Comparison of ENCODE assay signal across 1 cellular context in the genomic region with DNA sequence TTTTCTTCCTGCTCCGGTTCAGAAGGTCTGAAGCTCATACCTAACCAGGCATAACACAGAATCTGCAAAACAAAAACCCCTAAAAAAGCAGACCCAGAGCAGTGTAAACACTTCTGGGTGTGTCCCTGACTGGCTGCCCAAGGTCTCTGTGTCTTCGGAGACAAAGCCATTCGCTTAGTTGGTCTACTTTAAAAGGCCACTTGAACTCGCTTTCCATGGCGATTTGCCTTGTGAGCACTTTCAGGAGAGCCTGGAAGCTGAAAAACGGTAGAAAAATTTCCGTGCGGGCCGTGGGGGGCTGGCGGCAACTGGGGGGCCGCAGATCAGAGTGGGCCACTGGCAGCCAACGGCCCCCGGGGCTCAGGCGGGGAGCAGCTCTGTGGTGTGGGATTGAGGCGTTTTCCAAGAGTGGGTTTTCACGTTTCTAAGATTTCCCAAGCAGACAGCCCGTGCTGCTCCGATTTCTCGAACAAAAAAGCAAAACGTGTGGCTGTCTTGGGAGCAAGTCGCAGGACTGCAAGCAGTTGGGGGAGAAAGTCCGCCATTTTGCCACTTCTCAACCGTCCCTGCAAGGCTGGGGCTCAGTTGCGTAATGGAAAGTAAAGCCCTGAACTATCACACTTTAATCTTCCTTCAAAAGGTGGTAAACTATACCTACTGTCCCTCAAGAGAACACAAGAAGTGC.
TF ChIP-seq lines count a peak whose summit lies in the region.

No MANE protein-coding gene starts in this region.

TF ChIP-seq in K562, 482 proteins besides CTCF, POLR2A, EP300 and RAD21 (continued from another document):
- TF ChIP-seq TAL1 (IDR thresholded peaks at IDR 0.05) = no peak
- TF ChIP-seq MEF2A (IDR thresholded peaks at IDR 0.05; ENCODE audit: control insufficient read depth, low read depth, low read length) = no peak
- TF ChIP-seq, protein P1, sequence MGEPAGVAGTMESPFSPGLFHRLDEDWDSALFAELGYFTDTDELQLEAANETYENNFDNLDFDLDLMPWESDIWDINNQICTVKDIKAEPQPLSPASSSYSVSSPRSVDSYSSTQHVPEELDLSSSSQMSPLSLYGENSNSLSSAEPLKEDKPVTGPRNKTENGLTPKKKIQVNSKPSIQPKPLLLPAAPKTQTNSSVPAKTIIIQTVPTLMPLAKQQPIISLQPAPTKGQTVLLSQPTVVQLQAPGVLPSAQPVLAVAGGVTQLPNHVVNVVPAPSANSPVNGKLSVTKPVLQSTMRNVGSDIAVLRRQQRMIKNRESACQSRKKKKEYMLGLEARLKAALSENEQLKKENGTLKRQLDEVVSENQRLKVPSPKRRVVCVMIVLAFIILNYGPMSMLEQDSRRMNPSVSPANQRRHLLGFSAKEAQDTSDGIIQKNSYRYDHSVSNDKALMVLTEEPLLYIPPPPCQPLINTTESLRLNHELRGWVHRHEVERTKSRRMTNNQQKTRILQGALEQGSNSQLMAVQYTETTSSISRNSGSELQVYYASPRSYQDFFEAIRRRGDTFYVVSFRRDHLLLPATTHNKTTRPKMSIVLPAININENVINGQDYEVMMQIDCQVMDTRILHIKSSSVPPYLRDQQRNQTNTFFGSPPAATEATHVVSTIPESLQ (CRISPR knock-in tag; IDR thresholded peaks at IDR 0.05) = no peak
- TF ChIP-seq BRD4 (IDR thresholded peaks at IDR 0.05) = 0 out of 2 replicates have a peak, but pooled peaks have one; percentile 41
- TF ChIP-seq, protein P2, sequence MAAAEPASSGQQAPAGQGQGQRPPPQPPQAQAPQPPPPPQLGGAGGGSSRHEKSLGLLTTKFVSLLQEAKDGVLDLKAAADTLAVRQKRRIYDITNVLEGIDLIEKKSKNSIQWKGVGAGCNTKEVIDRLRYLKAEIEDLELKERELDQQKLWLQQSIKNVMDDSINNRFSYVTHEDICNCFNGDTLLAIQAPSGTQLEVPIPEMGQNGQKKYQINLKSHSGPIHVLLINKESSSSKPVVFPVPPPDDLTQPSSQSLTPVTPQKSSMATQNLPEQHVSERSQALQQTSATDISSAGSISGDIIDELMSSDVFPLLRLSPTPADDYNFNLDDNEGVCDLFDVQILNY (CRISPR knock-in tag; IDR thresholded peaks at IDR 0.05) = no peak
- no peak for TF ChIP-seq DMBX1 (CRISPR knock-in tag; IDR thresholded peaks at IDR 0.05; ENCODE audit: borderline replicate concordance)
- no peak for TF ChIP-seq NFRKB (IDR thresholded peaks at IDR 0.05; ENCODE audit: low read depth)
- TF ChIP-seq ETV1 (tag; conservative IDR thresholded peaks at IDR 0.05; ENCODE audit: low read depth) = no peak
- TF ChIP-seq HNRNPLL (IDR thresholded peaks at IDR 0.05; ENCODE audit: low read depth, low read length, poor library complexity, severe bottlenecking) = no peak
- TF ChIP-seq TSC22D4 (tag; IDR thresholded peaks at IDR 0.05) = no peak
- TF ChIP-seq ZNF324 (CRISPR knock-in tag; IDR thresholded peaks at IDR 0.05) = no peak
- no peak for TF ChIP-seq NFXL1 (CRISPR knock-in tag; IDR thresholded peaks at IDR 0.05)
- no peak for TF ChIP-seq PTRF (tag; IDR thresholded peaks at IDR 0.05)
- no peak for TF ChIP-seq ATF1 (CRISPR knock-in tag; IDR thresholded peaks at IDR 0.05)
- no peak for TF ChIP-seq ATF1 (tag; IDR thresholded peaks at IDR 0.05)
- TF ChIP-seq ZNF121 (CRISPR knock-in tag; conservative IDR thresholded peaks at IDR 0.05) = no peak
- TF ChIP-seq U2AF1 (optimal IDR thresholded peaks at IDR 0.05; ENCODE audit: low read depth, low read length) = no peak
- TF ChIP-seq TBL1XR1 (IDR thresholded peaks at IDR 0.05; ENCODE audit: low read length in 2 of 2) = no peak
- TF ChIP-seq LEF1 (IDR thresholded peaks at IDR 0.05) = no peak
- no peak for TF ChIP-seq ZNF407 (IDR thresholded peaks at IDR 0.05; ENCODE audit: low read depth)
- no peak for TF ChIP-seq FIP1L1 (IDR thresholded peaks at IDR 0.05; ENCODE audit: low read depth, low read length, poor library complexity, severe bottlenecking)
- TF ChIP-seq JUND (IDR thresholded peaks at IDR 0.05; ENCODE audit: borderline replicate concordance, low read depth, low read length) = peak; percentile 31; the same call in 1 of the 2 replicates
- no peak for TF ChIP-seq JUND (tag; IDR thresholded peaks at IDR 0.05; ENCODE audit: borderline replicate concordance, low read depth, low read length)
- TF ChIP-seq ZBTB2 (IDR thresholded peaks at IDR 0.05) = no peak
- TF ChIP-seq BHLHE40 (IDR thresholded peaks at IDR 0.05; ENCODE audit: low read length) = no peak
- no peak for TF ChIP-seq ZNF175 (CRISPR knock-in tag; IDR thresholded peaks at IDR 0.05; ENCODE audit: low read depth)
- no peak for TF ChIP-seq ZNF583 (CRISPR knock-in tag; IDR thresholded peaks at IDR 0.05)
- no peak for TF ChIP-seq MTA2 (IDR thresholded peaks at IDR 0.05; ENCODE audit: low read depth)
- TF ChIP-seq E2F3 (CRISPR knock-in tag; IDR thresholded peaks at IDR 0.05) = no peak
